ENCODE assay signal across 10 cellular contexts in genomic region chr5:132487841-132488555, GRCh38. TPM values are rescaled to one million over a fixed set of nuclear protein-coding genes. Genes with fewer than 3 reads are reported as not detected.
DNase-seq lines count a peak whose midpoint lies in the region; ATAC-seq and TF ChIP-seq lines count a peak whose summit lies in the region.
"Had no signal": no experiment of that assay in that cellular context is flagged by ENCODE, and none has a peak within 500 bp of the region (broad histone marks: within the 10 kb centered on the region; RNA-seq: fewer than 3 reads in every experiment).

No MANE protein-coding gene starts in this region.

- peaks cover 22% of the 10 kb centered on the region for H3K27me3 Mint-ChIP-seq in GM23338 (ENCODE audit: insufficient read depth, low read depth, poor library complexity)

- intact Hi-C loops in heart left ventricle (cut with DNase I): loop anchor here in 2 of 10 donors (5.0 kb wide), 2 partner anchors 61 to 66 kb away; no protein-coding TSS in a partner anchor
- intact Hi-C loops in left ventricle myocardium superior (cut with micrococcal nuclease): no loop called here

- TF ChIP-seq EP300 in upper lobe of left lung (IDR thresholded peaks at IDR 0.05): no peak

- H3K36me3 Mint-ChIP-seq in GM23338 (ENCODE audit: low read depth): peaks cover 16% of the 10 kb centered on the region

- TF ChIP-seq CTCF in heart left ventricle (IDR thresholded peaks at IDR 0.05) (no peak), liver (IDR thresholded peaks at IDR 0.05; ENCODE audit: low read depth, low read length, missing input control) (no peak), upper lobe of left lung (IDR thresholded peaks at IDR 0.05) (no peak), GM23338 (conservative IDR thresholded peaks at IDR 0.05; ENCODE audit: low read depth in 2 of 2) (no peak)

- peaks cover 3% of the 10 kb centered on the region; the same call in 1 of the 2 replicates for H4K20me1 ChIP-seq in GM23338 (replicated peaks; ENCODE audit: insufficient read depth)

- H3K27me3 ChIP-seq in heart left ventricle (no peaks in the 10 kb centered on the region), liver (ENCODE audit: control insufficient read depth in 4 of 4, insufficient read depth in 4 of 4, low read length in 3 of 4) (no peaks in the 10 kb centered on the region), upper lobe of left lung (no peaks in the 10 kb centered on the region), GM23338 (ENCODE audit: insufficient read depth) (peaks cover 27% of the 10 kb centered on the region)

- H3F3A ChIP-seq in GM23338 (replicated peaks; ENCODE audit: low read depth): no peaks in the 10 kb centered on the region

- ATAC-seq in heart left ventricle (no peak), left ventricle myocardium superior (no peak), upper lobe of left lung (ENCODE audit: low FRiP score in 2 of 2) (no peak), GM21717 (IDR thresholded peaks at IDR 0.05; ENCODE audit: unreplicated experiment) (no peak), GM23338 (no peak)

- TF ChIP-seq POLR2A in heart left ventricle (IDR thresholded peaks at IDR 0.05) (no peak), upper lobe of left lung (IDR thresholded peaks at IDR 0.05) (no peak)

- no peaks in the 10 kb centered on the region for H3K9me2 ChIP-seq in GM23338 (ENCODE audit: insufficient read depth)

- DNase-seq in heart left ventricle: peak in 4 of 5 donors; percentile 5 to 16 (median 14)
- no peak for DNase-seq in left ventricle myocardium superior
- peak; percentile 16 for DNase-seq in activated CD8-positive, alpha-beta memory T cell treated with anti-CD3 and anti-CD28 coated beads, Interleukin-2, amount 50 U/mL, for 4 hours
- DNase-seq in upper lobe of left lung: peak in 1 of 2 donors; percentile 20
- no peak for DNase-seq in NCI-H187 treated with DMSO at 0.1 percent for 48 hours (lab: John Stamatoyannopoulos, UW)
- DNase-seq in GM23338 (ENCODE audit: low spot score): no peak
- DNase-seq: C1 segment of cervical spinal cord had no signal

- no peak overlapping the region for H2AFZ ChIP-seq in GM23338

- H3K4me3 ChIP-seq in heart left ventricle (peak overlapping the region in 9 of 12 donors; percentile 0 to 97 (median 84)), liver (ENCODE audit: low read depth in 1 of 3, low read length in 3 of 3) (peak overlapping the region; percentile 2 to 97 (median 16)), upper lobe of left lung (peak overlapping the region in 3 of 4 donors; percentile 80 to 94 (median 92)), GM23338 (no peak overlapping the region)

- TF ChIP-seq RAD21 in liver (IDR thresholded peaks at IDR 0.05): no peak

- peak overlapping the region in 6 of 12 donors; percentile 10 to 100 (median 49) for H3K27ac ChIP-seq in heart left ventricle
- H3K27ac ChIP-seq in liver (ENCODE audit: low read depth in 1 of 2, low read length in 2 of 2): peak overlapping the region; percentile 17 to 48
- H3K27ac ChIP-seq in upper lobe of left lung: peak overlapping the region; percentile 35 to 99 (median 98)
- H3K27ac ChIP-seq in GM23338 (ENCODE audit: low read depth): no peak overlapping the region

- H3K4me3 Mint-ChIP-seq in GM23338: no peak overlapping the region

- H3K9me3 ChIP-seq in heart left ventricle (no peaks in the 10 kb centered on the region), liver (ENCODE audit: control insufficient read depth in 4 of 4, low read length in 3 of 4) (no peaks in the 10 kb centered on the region), upper lobe of left lung (no peaks in the 10 kb centered on the region)

- H3K79me2 ChIP-seq in GM23338 (replicated peaks; ENCODE audit: insufficient read depth): 0 out of 2 replicates have a peak, but pooled peaks cover 5% of the 10 kb centered on the region

- H3K36me3 ChIP-seq in heart left ventricle (peaks cover 0 to 67% (median 61%) of the 10 kb centered on the region in 9 donors), liver (ENCODE audit: control insufficient read depth in 4 of 4, insufficient read depth in 3 of 4, low read depth in 1 of 4, low read length in 3 of 4) (peaks cover 27 to 54% (median 48%) of the 10 kb centered on the region in 4 donors), upper lobe of left lung (peaks cover 41 to 59% (median 51%) of the 10 kb centered on the region in 4 donors), GM23338 (ENCODE audit: insufficient read depth) (no peaks in the 10 kb centered on the region)

- H3K9ac ChIP-seq in liver (ENCODE audit: low read depth in 1 of 2, low read length in 2 of 2): peak overlapping the region in 1 of 2 donors; percentile 51

- H3K27ac Mint-ChIP-seq in GM23338: no peak overlapping the region

- H3K4me2 ChIP-seq in GM23338: no peak overlapping the region

- 45 to 74% (median 61%) methylated on average over 3 of the region's 3 CpGs for WGBS in heart left ventricle, 4 donors
- 64% methylated on average over 3 of the region's 3 CpGs for WGBS in liver
- WGBS in upper lobe of left lung, 2 donors: 22 to 35% methylated on average over 2 to 3 of the region's 3 CpGs

- H3K4me1 ChIP-seq in heart left ventricle (peaks cover 8 to 81% (median 52%) of the 10 kb centered on the region in 12 donors), liver (ENCODE audit: control insufficient read depth in 4 of 4, insufficient read depth in 4 of 4, low read length in 3 of 4) (peaks cover 2 to 65% (median 46%) of the 10 kb centered on the region in 4 donors), upper lobe of left lung (peaks cover 63 to 78% (median 77%) of the 10 kb centered on the region in 4 donors), GM23338 (ENCODE audit: insufficient read depth) (peaks cover 10% of the 10 kb centered on the region)

- H3K4me1 Mint-ChIP-seq in GM23338: peaks cover 22% of the 10 kb centered on the region

- H3K9me3 Mint-ChIP-seq in GM23338: no peaks in the 10 kb centered on the region

TF ChIP-seq in liver, 16 proteins besides CTCF, POLR2A, EP300 and RAD21 (continues in another document):
- TF ChIP-seq HNF4G (IDR thresholded peaks at IDR 0.05): no peak
- TF ChIP-seq GABPA (IDR thresholded peaks at IDR 0.05 in 1 of 2, conservative IDR thresholded peaks at IDR 0.05 in 1 of 2): no peak
- no peak for TF ChIP-seq EGR1 (IDR thresholded peaks at IDR 0.05; ENCODE audit: low read depth in 2 of 2)
- no peak for TF ChIP-seq SP1 (IDR thresholded peaks at IDR 0.05)
- TF ChIP-seq JUND (IDR thresholded peaks at IDR 0.05): no peak
- TF ChIP-seq TAF1 (conservative IDR thresholded peaks at IDR 0.05): no peak
- no peak for TF ChIP-seq HNF4A (conservative IDR thresholded peaks at IDR 0.05)
- no peak for TF ChIP-seq NR2F2 (IDR thresholded peaks at IDR 0.05)
- no peak for TF ChIP-seq YY1 (IDR thresholded peaks at IDR 0.05)
- TF ChIP-seq RXRA (IDR thresholded peaks at IDR 0.05): no peak

TF ChIP-seq in GM23338, 12 proteins besides CTCF, POLR2A, EP300 and RAD21:
- TF ChIP-seq POLR2AphosphoS5 (IDR thresholded peaks at IDR 0.05; ENCODE audit: low read depth): no peak

RNA-seq across cellular contexts. Expression of gene IRF1, which starts 2.6 kb away (rescaled TPM):
- 100 to 1,000 TPM in 1 of 9 donors, 10 to 100 TPM in 7, 1 to 10 TPM in 1; 9.2 to 190 (median 18.4) TPM for total RNA-seq in heart left ventricle
- 10 to 100 TPM in 1 of 2 donors, 1 to 10 TPM in 1; 7.5 to 12.2 TPM for polyA plus RNA-seq in heart left ventricle
- total RNA-seq in left ventricle myocardium superior: 12.6 TPM
- total RNA-seq in liver: 10 to 100 TPM in 1 of 2 donors, 1 to 10 TPM in 1; 9.5 to 42.6 TPM
- polyA plus RNA-seq in liver: 10 to 100 TPM; 22.1 to 27.3 TPM
- total RNA-seq in upper lobe of left lung: 10 to 100 TPM; 42.1 to 94.3 (median 79.3) TPM
- 6.4 and 6.9 TPM in 2 replicates for total RNA-seq in GM23338 (2014; rRNA removed; shearing (Covaris generic))
- 8.6 and 9.1 TPM in 2 replicates for polyA plus RNA-seq in GM23338 (2016; fragmentation: Nextera tagmentation; extraction: Ambion mirVana)

RNA-seq across cellular contexts. Expression of gene IL5, which starts 55.3 kb away (rescaled TPM):
- not detected for total RNA-seq in heart left ventricle
- polyA plus RNA-seq in heart left ventricle: not detected
- not detected for total RNA-seq in left ventricle myocardium superior
- not detected for total RNA-seq in liver
- not detected for polyA plus RNA-seq in liver
- 1 to 10 TPM in 1 of 6 donors, not detected in 5; 1.2 TPM for total RNA-seq in upper lobe of left lung
- total RNA-seq in GM23338 (2014; rRNA removed; shearing (Covaris generic)): not detected in 2 replicates
- polyA plus RNA-seq in GM23338 (2016; fragmentation: Nextera tagmentation; extraction: Ambion mirVana): not detected in 2 replicates
- total RNA-seq: glomerular endothelial cell had no signal

Comparison
In these comparisons a context has a peak if more than half of its experiments do, and no peak if none do; other contexts are left out.
1. DNase-seq: peak in heart left ventricle (4 of 5) and activated CD8-positive, alpha-beta memory T cell treated with anti-CD3 and anti-CD28 coated beads, Interleukin-2, amount 50 U/mL, for 4 hours (single experiment); none in left ventricle myocardium superior (single experiment), NCI-H187 treated with DMSO at 0.1 percent for 48 hours (single experiment) and GM23338 (single experiment).